Comparison of ENCODE assay signal across 1 cellular context in genomic region chr12:52149651-52150241, GRCh38.
TF ChIP-seq lines count a peak whose summit lies in the region.

No MANE protein-coding gene starts in this region.

TF ChIP-seq in IMR-90, 13 proteins besides CTCF, POLR2A, EP300 and RAD21 (continued from another document):
- TF ChIP-seq ELK1 (IDR thresholded peaks at IDR 0.05; ENCODE audit: borderline replicate concordance, low read depth, low read length) (no peak), BHLHE40 (IDR thresholded peaks at IDR 0.05; ENCODE audit: low read depth, low read length) (no peak), MAFK (IDR thresholded peaks at IDR 0.05; ENCODE audit: low read depth, low read length) (no peak), MAZ (IDR thresholded peaks at IDR 0.05; ENCODE audit: borderline replicate concordance, low read depth, low read length) (no peak), CEBPB (IDR thresholded peaks at IDR 0.05; ENCODE audit: low read depth, low read length) (no peak), SMC3 (IDR thresholded peaks at IDR 0.05; ENCODE audit: low read depth, low read length) (no peak)
